In the genomic region with DNA sequence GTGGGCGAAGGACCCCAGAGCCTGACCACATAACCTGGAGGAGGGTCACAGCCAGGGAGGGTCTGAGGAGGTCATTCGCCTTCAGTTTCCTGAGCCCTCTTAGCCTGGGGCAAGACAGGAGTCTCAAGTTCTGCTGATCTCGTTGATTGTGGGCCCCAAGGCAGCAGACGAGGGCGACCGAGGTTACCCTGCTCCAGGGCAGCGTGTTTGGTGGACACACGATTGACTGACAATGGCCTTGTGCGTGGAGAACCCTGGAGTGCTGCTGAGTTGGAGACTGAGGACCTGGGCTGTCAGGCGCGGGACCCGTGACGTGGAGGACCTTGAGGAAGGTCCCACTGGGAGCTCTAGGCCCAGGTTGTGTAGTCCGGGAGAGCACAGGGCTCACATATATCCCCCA, we compare ENCODE assay signal across 1 cellular context.
TF ChIP-seq lines count a peak whose summit lies in the region.

No MANE protein-coding gene starts in this region.

TF ChIP-seq in H1, 55 proteins besides CTCF, POLR2A, EP300 and RAD21:
- TF ChIP-seq SIX5 (IDR thresholded peaks at IDR 0.05; ENCODE audit: low read depth, low read length) (no peak), EGR1 (IDR thresholded peaks at IDR 0.05; ENCODE audit: borderline replicate concordance, low read depth, low read length) (no peak), RBBP5 (IDR thresholded peaks at IDR 0.05; ENCODE audit: borderline replicate concordance, low read depth, low read length) (no peak)
- TF ChIP-seq, protein P1, sequence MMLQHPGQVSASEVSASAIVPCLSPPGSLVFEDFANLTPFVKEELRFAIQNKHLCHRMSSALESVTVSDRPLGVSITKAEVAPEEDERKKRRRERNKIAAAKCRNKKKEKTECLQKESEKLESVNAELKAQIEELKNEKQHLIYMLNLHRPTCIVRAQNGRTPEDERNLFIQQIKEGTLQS (IDR thresholded peaks at IDR 0.05; ENCODE audit: insufficient read depth, low read depth, low read length) = no peak
